In genomic region chr18:59021500-59021899, GRCh38 we compare ENCODE assay signal across 1 cellular context.
TF ChIP-seq lines count a peak whose summit lies in the region.

No MANE protein-coding gene starts in this region.

TF ChIP-seq in GM12878, 131 proteins besides CTCF, POLR2A, EP300 and RAD21 (continued from another document):
- TF ChIP-seq RELB (IDR thresholded peaks at IDR 0.05; ENCODE audit: low read depth) (no peak), CBFB (IDR thresholded peaks at IDR 0.05; ENCODE audit: low read depth) (no peak), ATF2 (IDR thresholded peaks at IDR 0.05; ENCODE audit: low read length) (no peak), POU2F2 (IDR thresholded peaks at IDR 0.05; ENCODE audit: borderline replicate concordance, low read depth, low read length) (no peak), NFYA (IDR thresholded peaks at IDR 0.05; ENCODE audit: borderline replicate concordance, low read depth, low read length) (no peak), MLLT1 (IDR thresholded peaks at IDR 0.05) (no peak), NR2C1 (IDR thresholded peaks at IDR 0.05) (no peak)
